1 cellular context compared by ENCODE assay signal in the genomic region with DNA sequence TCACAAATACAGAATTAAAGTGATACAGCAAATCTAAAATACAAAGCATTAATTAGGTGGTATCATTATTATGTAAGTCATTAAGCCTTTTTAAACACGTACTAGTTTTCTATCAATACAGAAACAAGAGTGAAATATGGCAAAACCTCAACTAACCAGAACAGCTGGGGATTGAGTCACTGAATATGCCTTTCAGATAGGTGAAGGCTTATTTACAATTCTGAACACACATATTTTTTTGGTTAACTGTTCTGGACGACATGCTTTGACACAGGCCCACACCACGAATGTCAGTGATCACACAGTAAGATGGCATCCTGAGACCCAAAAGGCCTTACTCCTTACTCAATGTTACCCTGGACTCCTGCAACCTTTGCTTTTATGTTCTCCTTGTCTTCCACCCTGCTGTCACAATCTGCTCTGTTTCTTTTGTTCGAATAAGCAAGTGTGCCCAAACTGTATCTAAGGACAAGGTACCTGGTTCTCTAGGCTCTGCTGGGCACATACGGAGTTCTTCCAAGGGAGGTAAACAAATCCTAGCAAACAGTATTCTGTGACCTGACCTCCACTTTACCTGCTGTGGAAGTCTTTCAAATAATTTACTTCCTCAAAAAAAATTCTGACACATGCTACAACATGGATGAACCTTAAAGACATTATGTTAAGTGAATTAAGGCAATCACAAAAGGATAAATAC.
TF ChIP-seq lines count a peak whose summit lies in the region.

No MANE protein-coding gene starts in this region.

TF ChIP-seq in endothelial cell of umbilical vein, 7 proteins besides CTCF, POLR2A, EP300 and RAD21 (continued from another document):
- TF ChIP-seq JUN (IDR thresholded peaks at IDR 0.05; ENCODE audit: borderline replicate concordance, insufficient read depth, insufficient read length, low read depth) = no peak
- no peak for TF ChIP-seq POLR2AphosphoS5 (IDR thresholded peaks at IDR 0.05; ENCODE audit: insufficient read depth, low read depth, low read length)
- TF ChIP-seq GATA2 (IDR thresholded peaks at IDR 0.05; ENCODE audit: insufficient read depth, insufficient read length, low read depth, low read length) = no peak
